In the genomic region with DNA sequence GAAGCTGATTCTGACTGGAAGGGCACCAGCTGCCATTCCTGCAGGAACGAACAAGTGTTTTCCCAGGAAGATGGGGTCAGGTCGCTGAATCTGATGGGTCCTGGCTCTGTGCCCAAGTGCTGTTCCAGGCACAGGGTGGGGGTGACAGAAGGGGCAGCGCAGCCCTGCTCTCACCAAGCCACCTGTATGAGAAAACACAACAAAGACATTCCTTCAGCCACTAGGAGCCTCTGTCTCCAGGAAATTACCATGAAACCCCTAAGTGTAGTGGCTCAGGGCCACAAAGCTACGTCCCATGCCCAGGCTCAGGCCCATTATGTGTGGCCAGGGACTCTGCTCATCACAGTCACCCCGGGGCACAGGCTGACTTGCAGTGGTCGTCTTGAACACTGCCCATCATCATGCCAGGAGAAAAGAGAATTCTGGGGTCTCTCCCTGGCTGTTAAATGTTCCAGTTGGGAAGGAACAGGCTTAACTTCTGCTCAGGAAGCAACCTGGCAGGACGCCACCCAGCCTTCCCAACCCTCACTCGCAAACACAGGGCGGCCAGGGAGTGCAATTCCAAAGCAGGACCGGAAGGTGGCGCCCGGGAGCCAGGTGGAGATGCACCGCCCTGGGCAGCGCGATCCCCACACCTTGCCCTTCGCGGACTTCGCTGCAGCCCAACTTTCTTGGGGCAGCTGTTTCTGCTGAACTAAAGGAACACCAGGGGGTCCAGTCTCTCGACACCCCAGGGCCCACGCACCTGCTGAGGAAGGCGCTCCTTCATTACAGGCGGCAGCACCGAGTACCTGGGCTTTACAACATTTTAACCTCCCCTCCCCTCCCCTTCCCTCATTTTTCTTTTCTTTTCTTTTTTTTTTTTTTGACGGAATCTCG, we compare ENCODE assay signal across 9 cellular contexts. TPM values are rescaled to one million over a fixed set of nuclear protein-coding genes. Genes with fewer than 3 reads are reported as not detected.
DNase-seq lines count a peak whose midpoint lies in the region; ATAC-seq, FAIRE-seq and TF ChIP-seq lines count a peak whose summit lies in the region.
"Had no signal": no experiment of that assay in that cellular context is flagged by ENCODE, and none has a peak within 500 bp of the region (broad histone marks: within the 10 kb centered on the region; RNA-seq: fewer than 3 reads in every experiment).

No MANE protein-coding gene starts in this region.

- TF ChIP-seq CTCF in dorsolateral prefrontal cortex (IDR thresholded peaks at IDR 0.05 in 54 of 56, conservative IDR thresholded peaks at IDR 0.05 in 2 of 56; ENCODE audit: low read depth in 1 of 56, partially characterized antibody in 56 of 56) (peak; percentile 86 to 98 (median 95)), lower lobe of right lung (IDR thresholded peaks at IDR 0.05) (peak; percentile 99)

- peak overlapping the region in 16 of 59 donors; percentile 7 to 49 (median 24) for H3K4me3 ChIP-seq in dorsolateral prefrontal cortex
- peak overlapping the region; percentile 29 for H3K4me3 ChIP-seq in lower lobe of right lung

- no peaks in the 10 kb centered on the region for H3K27me3 ChIP-seq in dorsolateral prefrontal cortex
- H3K27me3 ChIP-seq in lower lobe of right lung (ENCODE audit: low read depth), result no peaks in the 10 kb centered on the region

- peak overlapping the region in 30 of 59 donors; percentile 4 to 78 (median 40) for H3K27ac ChIP-seq in dorsolateral prefrontal cortex
- H3K27ac ChIP-seq in lower lobe of right lung, result peak overlapping the region; percentile 77

- DNase-seq in GM12892 (ENCODE audit: insufficient read length), result peak; percentile 80
- peak; percentile 82 for DNase-seq in NCI-H510A treated with DMSO at 0.1 percent for 48 hours (lab: John Stamatoyannopoulos, UW)
- peak; percentile 66 to 68 for DNase-seq in activated CD4-positive, alpha-beta T cell treated with anti-CD3 and anti-CD28 coated beads, Interleukin-2, amount 50 U/mL, for 4 hours
- peak; percentile 63 to 87 (median 78) for DNase-seq in dorsolateral prefrontal cortex
- peak; percentile 95 for DNase-seq in lower lobe of right lung
- peak; percentile 54 to 73 (median 55) for DNase-seq in stimulated activated CD4-positive, alpha-beta T cell treated with anti-CD3 and anti-CD28 coated beads, TNF-alpha, amount 100 ng/mL, for 24 hours (ENCODE audit: low read depth in 3 of 3)

- ATAC-seq in HG03196 (IDR thresholded peaks at IDR 0.05; ENCODE audit: unreplicated experiment) (peak; percentile 78), lower lobe of right lung (peak; percentile 94 to 96), GM21515 (IDR thresholded peaks at IDR 0.05; ENCODE audit: unreplicated experiment) (no peak)

- H3K4me1 ChIP-seq in lower lobe of right lung, result peaks cover 39% of the 10 kb centered on the region

- no peaks in the 10 kb centered on the region for H3K9me3 ChIP-seq in lower lobe of right lung

- no peak for TF ChIP-seq POLR2A in GM12892 (IDR thresholded peaks at IDR 0.05; ENCODE audit: low read depth, low read length)

- intact Hi-C loops in dorsolateral prefrontal cortex (cut with DNase I), result no loop called here
- intact Hi-C loops in lower lobe of right lung (cut with DNase I), result no loop called here

- peak; percentile 93 for FAIRE-seq in GM12892 (lab: Jason Lieb, UNC)

- no peaks in the 10 kb centered on the region for H3K36me3 ChIP-seq in lower lobe of right lung

RNA-seq across cellular contexts. Expression of a gene that starts 11.0 kb away (rescaled TPM):
- polyA plus RNA-seq in GM12892 (2012; ENCODE audit: missing spikeins), result not detected
- total RNA-seq in dorsolateral prefrontal cortex (not detected), lower lobe of right lung (12,584 TPM)
- total RNA-seq: urinary bladder had no signal
- polyA plus RNA-seq: urinary bladder had no signal

RNA-seq across cellular contexts. Expression of a gene that starts 15.1 kb away (rescaled TPM):
- polyA plus RNA-seq in GM12892 (2012; ENCODE audit: missing spikeins), result not detected
- total RNA-seq in dorsolateral prefrontal cortex (10 to 100 TPM in 6 of 120 experiments, 1 to 10 TPM in 105, under 1 TPM in 7, not detected in 2; 0.48 to 16.9 (median 3.9) TPM), lower lobe of right lung (21.5 TPM)
- total RNA-seq: urinary bladder had no signal

Comparison
In these comparisons a context has a peak if more than half of its experiments do, and no peak if none do; other contexts are left out.
1. RNA of a gene that starts 11.0 kb away (total RNA-seq): 12,584 TPM in lower lobe of right lung (single experiment); not detected in dorsolateral prefrontal cortex; every median in the first group is over 1,000 times any median in the second.
2. Peak in every context shown above with its lines, with median percentiles within 50 percentile points of each other: DNase-seq.